1 cellular context compared by ENCODE assay signal in genomic region chr1:9494936-9495758, GRCh38.
A peak's percentile ranks its signal among the peaks of the same experiment; 100 is the strongest.
TF ChIP-seq lines count a peak whose summit lies in the region.

No MANE protein-coding gene starts in this region.

TF ChIP-seq in HepG2, 621 proteins besides CTCF, POLR2A, EP300 and RAD21 (continued from another document and continues in another):
- TF ChIP-seq MTERF4 (CRISPR knock-in tag; IDR thresholded peaks at IDR 0.05) (no peak), JUN (CRISPR knock-in tag; IDR thresholded peaks at IDR 0.05) (no peak), ZMAT3 (CRISPR knock-in tag; conservative IDR thresholded peaks at IDR 0.05) (no peak), CBX1 (IDR thresholded peaks at IDR 0.05; ENCODE audit: low read depth) (no peak), NFRKB (IDR thresholded peaks at IDR 0.05) (no peak), SATB2 (CRISPR knock-in tag; IDR thresholded peaks at IDR 0.05) (no peak), CBX5 (CRISPR knock-in tag; IDR thresholded peaks at IDR 0.05; ENCODE audit: borderline replicate concordance) (no peak), HOXD1 (CRISPR knock-in tag; IDR thresholded peaks at IDR 0.05) (0 out of 2 replicates have a peak, but pooled peaks have one; percentile 28), ZNF232 (CRISPR knock-in tag; IDR thresholded peaks at IDR 0.05; ENCODE audit: borderline replicate concordance) (no peak), DR1 (CRISPR knock-in tag; IDR thresholded peaks at IDR 0.05) (no peak), MEF2D (CRISPR knock-in tag; IDR thresholded peaks at IDR 0.05) (no peak), PBX3 (CRISPR knock-in tag; IDR thresholded peaks at IDR 0.05; ENCODE audit: borderline replicate concordance) (no peak), ZNF382 (CRISPR knock-in tag; IDR thresholded peaks at IDR 0.05; ENCODE audit: borderline replicate concordance) (no peak), ZNF598 (CRISPR knock-in tag; IDR thresholded peaks at IDR 0.05; ENCODE audit: borderline replicate concordance) (no peak), ZNF670 (CRISPR knock-in tag; IDR thresholded peaks at IDR 0.05; ENCODE audit: borderline replicate concordance) (no peak; the same call in 1 of the 2 replicates), PLSCR1 (CRISPR knock-in tag; IDR thresholded peaks at IDR 0.05; ENCODE audit: borderline replicate concordance) (no peak), ZBTB14 (CRISPR knock-in tag; IDR thresholded peaks at IDR 0.05) (no peak), TGIF2 (CRISPR knock-in tag; IDR thresholded peaks at IDR 0.05) (no peak), IRX3 (CRISPR knock-in tag; IDR thresholded peaks at IDR 0.05; ENCODE audit: borderline replicate concordance, low read depth) (no peak), ETV5 (CRISPR knock-in tag; IDR thresholded peaks at IDR 0.05; ENCODE audit: borderline replicate concordance) (peak; percentile 64), ZBTB10 (CRISPR knock-in tag; IDR thresholded peaks at IDR 0.05; ENCODE audit: borderline replicate concordance) (no peak), NCOA1 (CRISPR knock-in tag; IDR thresholded peaks at IDR 0.05) (no peak), ZNF253 (CRISPR knock-in tag; IDR thresholded peaks at IDR 0.05; ENCODE audit: borderline replicate concordance) (no peak), TFDP1 (CRISPR knock-in tag; IDR thresholded peaks at IDR 0.05; ENCODE audit: borderline replicate concordance) (peak; percentile 96), ZNF136 (CRISPR knock-in tag; IDR thresholded peaks at IDR 0.05; ENCODE audit: low read depth) (no peak), HMGA1 (CRISPR knock-in tag; conservative IDR thresholded peaks at IDR 0.05) (no peak), KLF6 (CRISPR knock-in tag; IDR thresholded peaks at IDR 0.05) (0 out of 2 replicates have a peak, but pooled peaks have one; percentile 49), RXRA (CRISPR knock-in tag; IDR thresholded peaks at IDR 0.05) (0 out of 2 replicates have a peak, but pooled peaks have one; percentile 15), RFX5 (IDR thresholded peaks at IDR 0.05; ENCODE audit: low read depth, low read length) (no peak), TRAFD1 (CRISPR knock-in tag; IDR thresholded peaks at IDR 0.05; ENCODE audit: borderline replicate concordance) (no peak), RBFOX2 (IDR thresholded peaks at IDR 0.05; ENCODE audit: low read depth, low read length) (0 out of 2 replicates have a peak, but pooled peaks have one; percentile 25), ZNF326 (CRISPR knock-in tag; IDR thresholded peaks at IDR 0.05; ENCODE audit: borderline replicate concordance) (no peak), KLF12 (CRISPR knock-in tag; IDR thresholded peaks at IDR 0.05; ENCODE audit: borderline replicate concordance) (peak; percentile 52; the same call in 1 of the 2 replicates), SYNCRIP (IDR thresholded peaks at IDR 0.05; ENCODE audit: insufficient read depth, low read depth, low read length) (no peak), PAX8 (CRISPR knock-in tag; IDR thresholded peaks at IDR 0.05; ENCODE audit: borderline replicate concordance) (no peak), BCL6 (CRISPR knock-in tag; IDR thresholded peaks at IDR 0.05) (no peak), NR2F2 (IDR thresholded peaks at IDR 0.05; ENCODE audit: borderline replicate concordance, low read depth) (no peak), ZFP62 (CRISPR knock-in tag; IDR thresholded peaks at IDR 0.05) (no peak), STAT5B (CRISPR knock-in tag; IDR thresholded peaks at IDR 0.05) (no peak), FOXP1 (IDR thresholded peaks at IDR 0.05) (no peak), FOXP1 (CRISPR knock-in tag; IDR thresholded peaks at IDR 0.05) (no peak), NPAS2 (CRISPR knock-in tag; IDR thresholded peaks at IDR 0.05; ENCODE audit: borderline replicate concordance) (no peak), ZNF589 (CRISPR knock-in tag; conservative IDR thresholded peaks at IDR 0.05) (no peak), ATF3 (CRISPR knock-in tag; IDR thresholded peaks at IDR 0.05) (peak; percentile 37; the same call in 1 of the 2 replicates), CSRNP1 (CRISPR knock-in tag; IDR thresholded peaks at IDR 0.05) (no peak), ZNF768 (CRISPR knock-in tag; IDR thresholded peaks at IDR 0.05) (peak; percentile 61), SP5 (CRISPR knock-in tag; IDR thresholded peaks at IDR 0.05; ENCODE audit: borderline replicate concordance, low read depth) (0 out of 2 replicates have a peak, but pooled peaks have one; percentile 15), BRCA1 (CRISPR knock-in tag; IDR thresholded peaks at IDR 0.05) (no peak), ETV6 (CRISPR knock-in tag; conservative IDR thresholded peaks at IDR 0.05) (0 out of 2 replicates have a peak, but pooled peaks have one; percentile 66), ZNF678 (CRISPR knock-in tag; IDR thresholded peaks at IDR 0.05) (no peak), SALL1 (CRISPR knock-in tag; IDR thresholded peaks at IDR 0.05) (peak; percentile 70), ZSCAN25 (CRISPR knock-in tag; IDR thresholded peaks at IDR 0.05) (no peak), ZNF501 (CRISPR knock-in tag; IDR thresholded peaks at IDR 0.05) (no peak), E2F1 (CRISPR knock-in tag; IDR thresholded peaks at IDR 0.05) (peak; percentile 74), IKZF5 (CRISPR knock-in tag; IDR thresholded peaks at IDR 0.05) (0 out of 2 replicates have a peak, but pooled peaks have one; percentile 27), YY1 (IDR thresholded peaks at IDR 0.05; ENCODE audit: insufficient read depth, insufficient replicate concordance, low read depth, low read length) (peak; percentile 77), JDP2 (CRISPR knock-in tag; IDR thresholded peaks at IDR 0.05; ENCODE audit: borderline replicate concordance) (no peak), CEBPG (CRISPR knock-in tag; IDR thresholded peaks at IDR 0.05) (no peak), SNRNP70 (IDR thresholded peaks at IDR 0.05; ENCODE audit: low read depth, low read length) (no peak), ZNF282 (IDR thresholded peaks at IDR 0.05; ENCODE audit: partially characterized antibody) (no peak)
